13 cellular contexts compared by ENCODE assay signal in genomic region chr15:68367992-68368391, GRCh38.
DNase-seq lines count a peak whose midpoint lies in the region; ATAC-seq and TF ChIP-seq lines count a peak whose summit lies in the region.
"Had no signal": no experiment of that assay in that cellular context is flagged by ENCODE, and none has a peak within 500 bp of the region (broad histone marks: within the 10 kb centered on the region; RNA-seq: fewer than 3 reads in every experiment).

No MANE protein-coding gene starts in this region.

- peak overlapping the region; percentile 14 for H2AK5ac ChIP-seq in neuronal stem cell (ENCODE audit: low read depth, low read length)

- H3K14ac ChIP-seq in neuronal stem cell (ENCODE audit: low read length): no peak overlapping the region

- peak overlapping the region; percentile 95 for H3K27ac Mint-ChIP-seq in chondrocyte (ENCODE audit: unreplicated experiment)
- H3K27ac Mint-ChIP-seq: CD14-positive monocyte had no signal

- no peak overlapping the region for H2BK12ac ChIP-seq in neuronal stem cell (ENCODE audit: low read length)

- H3K27me3 ChIP-seq in RWPE2 (ENCODE audit: insufficient read depth, poor library complexity, severe bottlenecking): no peaks in the 10 kb centered on the region
- H3K27me3 ChIP-seq in neuronal stem cell (ENCODE audit: control insufficient read depth in 3 of 3, insufficient read depth in 3 of 3, low read depth in 1 of 3, low read length in 3 of 3): no peaks in the 10 kb centered on the region
- no peaks in the 10 kb centered on the region for H3K27me3 ChIP-seq in thoracic aorta (replicated peaks; ENCODE audit: insufficient read depth)

- no peak for TF ChIP-seq CTCF in RWPE2 (IDR thresholded peaks at IDR 0.05; ENCODE audit: poor library complexity, severe bottlenecking)
- no peak for TF ChIP-seq CTCF in chondrocyte (IDR thresholded peaks at IDR 0.05)
- TF ChIP-seq CTCF in thoracic aorta (IDR thresholded peaks at IDR 0.05): no peak

- H2BK15ac ChIP-seq in neuronal stem cell (ENCODE audit: low read length): no peak overlapping the region

- H3K9ac ChIP-seq in neuronal stem cell (ENCODE audit: low read depth, low read length, poor library complexity): no peak overlapping the region

- H4K91ac ChIP-seq in neuronal stem cell (ENCODE audit: low read depth, low read length, poor library complexity): no peak overlapping the region

- no peaks in the 10 kb centered on the region for H3K27me3 Mint-ChIP-seq in chondrocyte (ENCODE audit: low read depth)

- H3K36me3 ChIP-seq in RWPE2 (ENCODE audit: low read depth) (no peaks in the 10 kb centered on the region), neuronal stem cell (replicated peaks in 1 of 2; ENCODE audit: control insufficient read depth in 2 of 2, insufficient read depth in 2 of 2, low read length in 2 of 2) (no peaks in the 10 kb centered on the region), thoracic aorta (peaks cover 5% of the 10 kb centered on the region)

- no peak overlapping the region for H2AFZ ChIP-seq in neuronal stem cell (ENCODE audit: low read length)

- DNase-seq in RWPE2 (ENCODE audit: low spot score) (peak; percentile 54), chondrocyte (ENCODE audit: low spot score) (no peak), neuronal stem cell (ENCODE audit: low spot score) (no peak), thoracic aorta (ENCODE audit: low spot score) (no peak), putamen (ENCODE audit: low spot score) (no peak), EL (no peak)
- DNase-seq: ACHN, DMS79, NCI-H1105, NCI-H2081 treated with DMSO at 0.1 percent for 48 hours had no signal

- peaks cover 54% of the 10 kb centered on the region for H3K36me3 Mint-ChIP-seq in chondrocyte (ENCODE audit: low read depth)
- H3K36me3 Mint-ChIP-seq: CD14-positive monocyte had no signal

- H3K4ac ChIP-seq in neuronal stem cell (ENCODE audit: low read length): no peak overlapping the region

- no peak overlapping the region for H2BK5ac ChIP-seq in neuronal stem cell (ENCODE audit: low read length)

- no peak overlapping the region for H3K4me3 Mint-ChIP-seq in chondrocyte (ENCODE audit: unreplicated experiment)
- H3K4me3 Mint-ChIP-seq: CD14-positive monocyte had no signal

- H4K8ac ChIP-seq in neuronal stem cell (ENCODE audit: low read depth, low read length): no peak overlapping the region

- no peaks in the 10 kb centered on the region for H3K79me1 ChIP-seq in neuronal stem cell (ENCODE audit: low read depth, low read length)

- H3K4me1 Mint-ChIP-seq in chondrocyte (ENCODE audit: low read depth): peaks cover 75% of the 10 kb centered on the region

- no peak for ATAC-seq in RWPE2 (ENCODE audit: low read depth)
- ATAC-seq in thoracic aorta (ENCODE audit: insufficient number of reproducible peaks, low FRiP score, low read depth): no peak
- ATAC-seq in HG02852 (IDR thresholded peaks at IDR 0.05; ENCODE audit: unreplicated experiment): no peak
- ATAC-seq: Panc1 had no signal

- H3K4me1 ChIP-seq in RWPE2 (ENCODE audit: insufficient read depth, poor library complexity, severe bottlenecking) (no peaks in the 10 kb centered on the region), neuronal stem cell (ENCODE audit: control insufficient read depth in 2 of 2, insufficient read depth in 1 of 2, low read depth in 1 of 2, low read length in 2 of 2) (peaks cover 0 to 6% of the 10 kb centered on the region in 2 donors), thoracic aorta (ENCODE audit: control insufficient read depth in 1 of 2, low read depth in 2 of 2) (peaks cover 50 to 95% of the 10 kb centered on the region in 2 donors)

- no peak overlapping the region for H3K23ac ChIP-seq in neuronal stem cell (ENCODE audit: low read depth, low read length, poor library complexity)

- no peak overlapping the region for H2BK120ac ChIP-seq in neuronal stem cell (ENCODE audit: low read depth, low read length)

- no peaks in the 10 kb centered on the region for H3K9me3 Mint-ChIP-seq in chondrocyte (ENCODE audit: low read depth)
- H3K9me3 Mint-ChIP-seq: CD14-positive monocyte had no signal

- H3K4me2 ChIP-seq in neuronal stem cell (ENCODE audit: insufficient read depth, low read length, poor library complexity, severe bottlenecking): no peak overlapping the region

- H3K27ac ChIP-seq in RWPE2 (ENCODE audit: poor library complexity, severe bottlenecking) (no peak overlapping the region), neuronal stem cell (replicated peaks; ENCODE audit: low read length) (no peak overlapping the region), thoracic aorta (peak overlapping the region; percentile 95)

- no CpG with 5 or more reads among the region's 5 CpGs for WGBS in neuronal stem cell (ENCODE audit: extremely low coverage in 2 of 2, insufficient read length in 2 of 2, insufficient replicate concordance in 1 of 2), 2 donors

- no peak overlapping the region for H3K4me3 ChIP-seq in RWPE2 (ENCODE audit: severe bottlenecking)
- no peak overlapping the region for H3K4me3 ChIP-seq in neuronal stem cell (ENCODE audit: low read length in 2 of 2)
- no peak overlapping the region for H3K4me3 ChIP-seq in thoracic aorta

- H3K18ac ChIP-seq in neuronal stem cell (ENCODE audit: low read length): peak overlapping the region; percentile 45

- no peaks in the 10 kb centered on the region for H3K9me3 ChIP-seq in RWPE2 (ENCODE audit: severe bottlenecking)
- no peaks in the 10 kb centered on the region for H3K9me3 ChIP-seq in neuronal stem cell (replicated peaks in 1 of 2; ENCODE audit: control insufficient read depth in 2 of 2, insufficient read depth in 1 of 2, low read depth in 1 of 2, low read length in 2 of 2)
- no peaks in the 10 kb centered on the region for H3K9me3 ChIP-seq in thoracic aorta

Comparison
In these comparisons a context has a peak if more than half of its experiments do, and no peak if none do; other contexts are left out.
1. H3K27ac ChIP-seq: peak in thoracic aorta (2 of 2); none in RWPE2 (single experiment) and neuronal stem cell (single experiment).